In genomic region chr3:95442766-95443165, GRCh38 we compare ENCODE assay signal across 26 cellular contexts.
A peak's percentile ranks its signal among the peaks of the same experiment; 100 is the strongest.
DNase-seq lines count a peak whose midpoint lies in the region; ATAC-seq and FAIRE-seq lines count a peak whose summit lies in the region.
"Had no signal": no experiment of that assay in that cellular context is flagged by ENCODE, and none has a peak within 500 bp of the region (broad histone marks: within the 10 kb centered on the region; RNA-seq: fewer than 3 reads in every experiment).

No MANE protein-coding gene starts in this region.

- H3K4me1 Mint-ChIP-seq in activated T-helper 2 cell treated with anti-CD3 and anti-CD28 coated beads, Interferon-gamma antibody, Interleukin-2, Interleukin-4, amounts not matched to agents 10 μg/mL and 5 μg/mL and 100 μg/mL, durations not matched to agents 14 hours and 24 hours and 36 hours (ENCODE audit: low read depth), result no peaks in the 10 kb centered on the region
- H3K4me1 Mint-ChIP-seq in natural killer cell treated with Interleukin-12 subunit alpha and Interleukin-12 subunit beta and Interleukin-15 and Interleukin-18, amount 100 ng/mL, for 72 hours (ENCODE audit: low read depth in 2 of 2), result no peaks in the 10 kb centered on the region
- H3K4me1 Mint-ChIP-seq: CD14-positive monocyte; CD4-positive, alpha-beta memory T cell; CD4-positive, CD25-positive, alpha-beta regulatory T cell; CD8-positive, alpha-beta memory T cell had no signal

- peak; percentile 16 for DNase-seq in DMS53 treated with DMSO at 0.1 percent for 48 hours (lab: John Stamatoyannopoulos, UW; ENCODE audit: unreplicated experiment)
- no peak for DNase-seq in RCC 7860 (ENCODE audit: low spot score)
- DNase-seq in small intestine, result peak; percentile 3
- DNase-seq in GM03348 (ENCODE audit: low spot score), result no peak
- no peak for DNase-seq in activated T-helper 2 cell treated with anti-CD3 and anti-CD28 coated beads, Interferon-gamma antibody, Interleukin-2, Interleukin-4, amounts not matched to agents 10 μg/mL and 5 μg/mL and 100 μg/mL, durations not matched to agents 14 hours and 24 hours and 36 hours (ENCODE audit: low spot score)
- DNase-seq in natural killer cell treated with Interleukin-12 subunit alpha and Interleukin-12 subunit beta and Interleukin-15 and Interleukin-18, amount 100 ng/mL, for 72 hours (ENCODE audit: low spot score), result no peak
- DNase-seq: 8988T; ACHN; BE2C; C1 segment of cervical spinal cord; CD4-positive, alpha-beta memory T cell; CD4-positive, CD25-positive, alpha-beta regulatory T cell; CD8-positive, alpha-beta memory T cell; COR-L47; DMS 273 treated with DMSO at 0.1 percent for 48 hours; DMS153; DMS79; DND-41; EL; GDM1 had no signal

- H3K4me3 Mint-ChIP-seq in activated T-helper 2 cell treated with anti-CD3 and anti-CD28 coated beads, Interferon-gamma antibody, Interleukin-2, Interleukin-4, amounts not matched to agents 10 μg/mL and 5 μg/mL and 100 μg/mL, durations not matched to agents 14 hours and 24 hours and 36 hours (ENCODE audit: low read depth), result no peak overlapping the region
- no peak overlapping the region for H3K4me3 Mint-ChIP-seq in natural killer cell treated with Interleukin-12 subunit alpha and Interleukin-12 subunit beta and Interleukin-15 and Interleukin-18, amount 100 ng/mL, for 72 hours
- H3K4me3 Mint-ChIP-seq: CD14-positive monocyte; CD4-positive, alpha-beta memory T cell; CD4-positive, CD25-positive, alpha-beta regulatory T cell; CD8-positive, alpha-beta memory T cell had no signal

- no peak overlapping the region for H3K27ac Mint-ChIP-seq in activated T-helper 2 cell treated with anti-CD3 and anti-CD28 coated beads, Interferon-gamma antibody, Interleukin-2, Interleukin-4, amounts not matched to agents 10 μg/mL and 5 μg/mL and 100 μg/mL, durations not matched to agents 14 hours and 24 hours and 36 hours
- H3K27ac Mint-ChIP-seq in natural killer cell treated with Interleukin-12 subunit alpha and Interleukin-12 subunit beta and Interleukin-15 and Interleukin-18, amount 100 ng/mL, for 72 hours, result no peak overlapping the region
- H3K27ac Mint-ChIP-seq: CD14-positive monocyte; CD4-positive, alpha-beta memory T cell; CD4-positive, CD25-positive, alpha-beta regulatory T cell; CD8-positive, alpha-beta memory T cell had no signal

- intact Hi-C loops in activated T-helper 2 cell treated with anti-CD3 and anti-CD28 coated beads, Interferon-gamma antibody, Interleukin-2, Interleukin-4, amounts not matched to agents 10 μg/mL and 5 μg/mL and 100 μg/mL, durations not matched to agents 14 hours and 24 hours and 36 hours (cut with micrococcal nuclease), result no loop called here

- no peaks in the 10 kb centered on the region for H3K27me3 ChIP-seq in small intestine (ENCODE audit: control insufficient read depth in 2 of 2, insufficient read depth in 2 of 2, low read length in 2 of 2)
- H3K27me3 ChIP-seq: BE2C, BLaER1 had no signal

- no peak overlapping the region for H3K4me3 ChIP-seq in small intestine (ENCODE audit: low read depth in 1 of 2, low read length in 2 of 2)
- H3K4me3 ChIP-seq: BLaER1 had no signal

- no peaks in the 10 kb centered on the region for H3K4me1 ChIP-seq in small intestine (ENCODE audit: control insufficient read depth in 2 of 2, insufficient read depth in 1 of 2, low read depth in 1 of 2, low read length in 1 of 2)
- H3K4me1 ChIP-seq: BE2C, BLaER1 had no signal

- no peak overlapping the region for H3K27ac ChIP-seq in small intestine (ENCODE audit: low read depth in 1 of 2, low read length in 1 of 2)
- H3K27ac ChIP-seq: BLaER1 had no signal

- no peaks in the 10 kb centered on the region for H3K9me3 ChIP-seq in small intestine (ENCODE audit: control insufficient read depth, low read depth)
- H3K9me3 ChIP-seq: BE2C, BLaER1 had no signal

- no peaks in the 10 kb centered on the region for H3K27me3 Mint-ChIP-seq in activated T-helper 2 cell treated with anti-CD3 and anti-CD28 coated beads, Interferon-gamma antibody, Interleukin-2, Interleukin-4, amounts not matched to agents 10 μg/mL and 5 μg/mL and 100 μg/mL, durations not matched to agents 14 hours and 24 hours and 36 hours (ENCODE audit: low read depth)
- no peaks in the 10 kb centered on the region for H3K27me3 Mint-ChIP-seq in natural killer cell treated with Interleukin-12 subunit alpha and Interleukin-12 subunit beta and Interleukin-15 and Interleukin-18, amount 100 ng/mL, for 72 hours
- H3K27me3 Mint-ChIP-seq: CD4-positive, alpha-beta memory T cell; CD4-positive, CD25-positive, alpha-beta regulatory T cell; CD8-positive, alpha-beta memory T cell had no signal

- peaks cover 12% of the 10 kb centered on the region for H3K9me3 Mint-ChIP-seq in activated T-helper 2 cell treated with anti-CD3 and anti-CD28 coated beads, Interferon-gamma antibody, Interleukin-2, Interleukin-4, amounts not matched to agents 10 μg/mL and 5 μg/mL and 100 μg/mL, durations not matched to agents 14 hours and 24 hours and 36 hours
- peaks cover 15% of the 10 kb centered on the region for H3K9me3 Mint-ChIP-seq in natural killer cell treated with Interleukin-12 subunit alpha and Interleukin-12 subunit beta and Interleukin-15 and Interleukin-18, amount 100 ng/mL, for 72 hours

- peak; percentile 38 for FAIRE-seq in RCC 7860 (lab: Jason Lieb, UNC)
- peak; percentile 90 for FAIRE-seq in islet of Langerhans (lab: Jason Lieb, UNC)
- FAIRE-seq in small intestine (lab: Jason Lieb, UNC), result no peak
- FAIRE-seq: GM12891, GM19239 had no signal

- H3K36me3 Mint-ChIP-seq in activated T-helper 2 cell treated with anti-CD3 and anti-CD28 coated beads, Interferon-gamma antibody, Interleukin-2, Interleukin-4, amounts not matched to agents 10 μg/mL and 5 μg/mL and 100 μg/mL, durations not matched to agents 14 hours and 24 hours and 36 hours (ENCODE audit: low read depth), result no peaks in the 10 kb centered on the region
- no peaks in the 10 kb centered on the region for H3K36me3 Mint-ChIP-seq in natural killer cell treated with Interleukin-12 subunit alpha and Interleukin-12 subunit beta and Interleukin-15 and Interleukin-18, amount 100 ng/mL, for 72 hours
- H3K36me3 Mint-ChIP-seq: CD14-positive monocyte; CD4-positive, alpha-beta memory T cell; CD4-positive, CD25-positive, alpha-beta regulatory T cell; CD8-positive, alpha-beta memory T cell had no signal

- ATAC-seq in HG03097 (IDR thresholded peaks at IDR 0.05; ENCODE audit: low FRiP score, unreplicated experiment), result no peak
- no peak for ATAC-seq in natural killer cell treated with Interleukin-12 subunit alpha and Interleukin-12 subunit beta and Interleukin-15 and Interleukin-18, amount 100 ng/mL, for 72 hours

- H3K36me3 ChIP-seq in small intestine (ENCODE audit: control insufficient read depth in 2 of 2, insufficient read depth in 2 of 2, low read length in 2 of 2), result no peaks in the 10 kb centered on the region
- H3K36me3 ChIP-seq: BE2C, BLaER1 had no signal

- WGBS in small intestine, 3 donors, result 51 to 74% (median 54%) methylated on average over 2 of the region's 2 CpGs

Comparison
In these comparisons a context has a peak if more than half of its experiments do, and no peak if none do; other contexts are left out.
1. DNase-seq: peak in DMS53 treated with DMSO at 0.1 percent for 48 hours (single experiment) and small intestine (single experiment); none in RCC 7860 (single experiment), GM03348 (single experiment), activated T-helper 2 cell treated with anti-CD3 and anti-CD28 coated beads, Interferon-gamma antibody, Interleukin-2, Interleukin-4, amounts not matched to agents 10 μg/mL and 5 μg/mL and 100 μg/mL, durations not matched to agents 14 hours and 24 hours and 36 hours (single experiment) and natural killer cell treated with Interleukin-12 subunit alpha and Interleukin-12 subunit beta and Interleukin-15 and Interleukin-18, amount 100 ng/mL, for 72 hours (single experiment).